Comparison of ENCODE assay signal across 17 cellular contexts in genomic region chr5:154721476-154722058, GRCh38. TPM values are rescaled to one million over a fixed set of nuclear protein-coding genes. Genes with fewer than 3 reads are reported as not detected.
DNase-seq lines count a peak whose midpoint lies in the region; ATAC-seq and TF ChIP-seq lines count a peak whose summit lies in the region.
"Had no signal": no experiment of that assay in that cellular context is flagged by ENCODE, and none has a peak within 500 bp of the region (broad histone marks: within the 10 kb centered on the region; RNA-seq: fewer than 3 reads in every experiment).

No MANE protein-coding gene starts in this region.

- peak overlapping the region; percentile 20 for H2BK15ac ChIP-seq in neuronal stem cell (ENCODE audit: low read length)

- H3K27ac ChIP-seq in iPS-18a (ENCODE audit: low read length) (no peak overlapping the region), neuronal stem cell (replicated peaks; ENCODE audit: low read length) (no peak overlapping the region), upper lobe of right lung (no peak overlapping the region)
- H3K27ac ChIP-seq: 22Rv1, PC-9, SJSA1 had no signal

- peak overlapping the region; percentile 12 for H3K27ac Mint-ChIP-seq in activated naive CD8-positive, alpha-beta T cell treated with anti-CD3 and anti-CD28 coated beads, Interleukin-2, amount 50 U/mL, for 24 hours
- H3K27ac Mint-ChIP-seq in activated naive CD8-positive, alpha-beta T cell treated with anti-CD3 and anti-CD28 coated beads for 36 hours = no peak overlapping the region
- H3K27ac Mint-ChIP-seq in T-helper 17 cell = peak overlapping the region; percentile 32
- H3K27ac Mint-ChIP-seq: B cell; CD4-positive, alpha-beta T cell had no signal

- H2BK5ac ChIP-seq in neuronal stem cell (ENCODE audit: low read length) = no peak overlapping the region

- H3K36me3 ChIP-seq in iPS-18a (ENCODE audit: control insufficient read depth, low read depth, low read length) = no peaks in the 10 kb centered on the region
- H3K36me3 ChIP-seq in neuronal stem cell (replicated peaks in 1 of 2; ENCODE audit: control insufficient read depth in 2 of 2, insufficient read depth in 2 of 2, low read length in 2 of 2) = no peaks in the 10 kb centered on the region
- no peaks in the 10 kb centered on the region for H3K36me3 ChIP-seq in upper lobe of right lung
- H3K36me3 ChIP-seq: SJSA1 had no signal

- H3K27me3 ChIP-seq in iPS-18a (ENCODE audit: control insufficient read depth, insufficient read depth, low read length) = no peaks in the 10 kb centered on the region
- peaks cover 0 to 5% (median 0%) of the 10 kb centered on the region in 3 experiments for H3K27me3 ChIP-seq in neuronal stem cell (ENCODE audit: control insufficient read depth in 3 of 3, insufficient read depth in 3 of 3, low read depth in 1 of 3, low read length in 3 of 3)
- H3K27me3 ChIP-seq in upper lobe of right lung = no peaks in the 10 kb centered on the region
- H3K27me3 ChIP-seq: SJSA1 had no signal

- no peak overlapping the region for H3K4me3 Mint-ChIP-seq in activated naive CD8-positive, alpha-beta T cell treated with anti-CD3 and anti-CD28 coated beads, Interleukin-2, amount 50 U/mL, for 24 hours
- H3K4me3 Mint-ChIP-seq in activated naive CD8-positive, alpha-beta T cell treated with anti-CD3 and anti-CD28 coated beads for 36 hours = no peak overlapping the region
- H3K4me3 Mint-ChIP-seq in T-helper 17 cell = no peak overlapping the region
- H3K4me3 Mint-ChIP-seq: B cell; CD4-positive, alpha-beta T cell had no signal

- H2BK12ac ChIP-seq in neuronal stem cell (ENCODE audit: low read length) = no peak overlapping the region

- no peak for DNase-seq in activated naive CD8-positive, alpha-beta T cell treated with anti-CD3 and anti-CD28 coated beads, Interleukin-2, amount 50 U/mL, for 24 hours
- no peak for DNase-seq in activated naive CD8-positive, alpha-beta T cell treated with anti-CD3 and anti-CD28 coated beads for 36 hours
- no peak for DNase-seq in T-helper 17 cell
- DNase-seq in neuronal stem cell (ENCODE audit: low spot score) = no peak
- DNase-seq in putamen (ENCODE audit: low spot score) = no peak
- DNase-seq in activated CD8-positive, alpha-beta memory T cell treated with anti-CD3 and anti-CD28 coated beads, Interleukin-2, amount 50 U/mL, for 48 hours = no peak
- DNase-seq in upper lobe of right lung = no peak
- DNase-seq: CD4-positive, alpha-beta T cell; NCI-H187 treated with DMSO at 0.1 percent for 48 hours; NCI-H2171 treated with DMSO at 0.1 percent for 48 hours; NCI-H446 treated with DMSO at 0.1 percent for 48 hours; NCI-H82; PC-9 had no signal

- no peak overlapping the region for H3K4ac ChIP-seq in neuronal stem cell (ENCODE audit: low read length)

- H3K9ac ChIP-seq in iPS-18a (ENCODE audit: low read length) (no peak overlapping the region), neuronal stem cell (ENCODE audit: low read depth, low read length, poor library complexity) (no peak overlapping the region)

- H4K8ac ChIP-seq in neuronal stem cell (ENCODE audit: low read depth, low read length) = no peak overlapping the region

- WGBS in neuronal stem cell (ENCODE audit: extremely low coverage in 2 of 2, insufficient read length in 2 of 2, insufficient replicate concordance in 1 of 2), 2 donors = no CpG with 5 or more reads among the region's 5 CpGs

- intact Hi-C loops in upper lobe of right lung (cut with DNase I) = no loop called here

- H3K9me3 ChIP-seq in T-helper 17 cell (ENCODE audit: control insufficient read depth, low read length, poor library complexity, severe bottlenecking) (no peaks in the 10 kb centered on the region), iPS-18a (ENCODE audit: control insufficient read depth, low read depth, low read length) (no peaks in the 10 kb centered on the region), neuronal stem cell (replicated peaks in 1 of 2; ENCODE audit: control insufficient read depth in 2 of 2, insufficient read depth in 1 of 2, low read depth in 1 of 2, low read length in 2 of 2) (no peaks in the 10 kb centered on the region), upper lobe of right lung (no peaks in the 10 kb centered on the region)
- H3K9me3 ChIP-seq: SJSA1 had no signal

- H2AFZ ChIP-seq in neuronal stem cell (ENCODE audit: low read length) = peak overlapping the region; percentile 51
- H2AFZ ChIP-seq: PC-9 had no signal

- H3K36me3 Mint-ChIP-seq in activated naive CD8-positive, alpha-beta T cell treated with anti-CD3 and anti-CD28 coated beads, Interleukin-2, amount 50 U/mL, for 24 hours (ENCODE audit: low read depth) = no peaks in the 10 kb centered on the region
- H3K36me3 Mint-ChIP-seq in activated naive CD8-positive, alpha-beta T cell treated with anti-CD3 and anti-CD28 coated beads for 36 hours = no peaks in the 10 kb centered on the region
- H3K36me3 Mint-ChIP-seq in T-helper 17 cell (ENCODE audit: low read depth) = no peaks in the 10 kb centered on the region

- H4K91ac ChIP-seq in neuronal stem cell (ENCODE audit: low read depth, low read length, poor library complexity) = no peak overlapping the region

- H3K9me3 Mint-ChIP-seq in activated naive CD8-positive, alpha-beta T cell treated with anti-CD3 and anti-CD28 coated beads, Interleukin-2, amount 50 U/mL, for 24 hours = no peaks in the 10 kb centered on the region
- no peaks in the 10 kb centered on the region for H3K9me3 Mint-ChIP-seq in activated naive CD8-positive, alpha-beta T cell treated with anti-CD3 and anti-CD28 coated beads for 36 hours
- H3K9me3 Mint-ChIP-seq: CD4-positive, alpha-beta T cell had no signal

- H3K4me3 ChIP-seq in iPS-18a (ENCODE audit: low read length) (peak overlapping the region; percentile 28), neuronal stem cell (ENCODE audit: low read length in 2 of 2) (no peak overlapping the region), upper lobe of right lung (no peak overlapping the region)
- H3K4me3 ChIP-seq: PC-9, SJSA1 had no signal

- H3K4me1 Mint-ChIP-seq in activated naive CD8-positive, alpha-beta T cell treated with anti-CD3 and anti-CD28 coated beads, Interleukin-2, amount 50 U/mL, for 24 hours = no peaks in the 10 kb centered on the region
- no peaks in the 10 kb centered on the region for H3K4me1 Mint-ChIP-seq in activated naive CD8-positive, alpha-beta T cell treated with anti-CD3 and anti-CD28 coated beads for 36 hours
- no peaks in the 10 kb centered on the region for H3K4me1 Mint-ChIP-seq in T-helper 17 cell
- H3K4me1 Mint-ChIP-seq: B cell had no signal

- no peak overlapping the region for H3K4me2 ChIP-seq in neuronal stem cell (ENCODE audit: insufficient read depth, low read length, poor library complexity, severe bottlenecking)
- H3K4me2 ChIP-seq: PC-9 had no signal

- H3K4me1 ChIP-seq in iPS-18a (ENCODE audit: control insufficient read depth, low read depth, low read length) (peaks cover 25% of the 10 kb centered on the region), neuronal stem cell (ENCODE audit: control insufficient read depth in 2 of 2, insufficient read depth in 1 of 2, low read depth in 1 of 2, low read length in 2 of 2) (peaks cover 0 to 11% of the 10 kb centered on the region in 2 donors), upper lobe of right lung (no peaks in the 10 kb centered on the region)
- H3K4me1 ChIP-seq: SJSA1 had no signal

- no peak overlapping the region for H2BK120ac ChIP-seq in neuronal stem cell (ENCODE audit: low read depth, low read length)

- no peaks in the 10 kb centered on the region for H3K79me1 ChIP-seq in neuronal stem cell (ENCODE audit: low read depth, low read length)

- TF ChIP-seq CTCF in upper lobe of right lung (IDR thresholded peaks at IDR 0.05) = no peak

- H3K18ac ChIP-seq in neuronal stem cell (ENCODE audit: low read length) = peak overlapping the region; percentile 68

- H3K23ac ChIP-seq in neuronal stem cell (ENCODE audit: low read depth, low read length, poor library complexity) = no peak overlapping the region

- no peaks in the 10 kb centered on the region for H3K27me3 Mint-ChIP-seq in activated naive CD8-positive, alpha-beta T cell treated with anti-CD3 and anti-CD28 coated beads, Interleukin-2, amount 50 U/mL, for 24 hours
- H3K27me3 Mint-ChIP-seq in activated naive CD8-positive, alpha-beta T cell treated with anti-CD3 and anti-CD28 coated beads for 36 hours = no peaks in the 10 kb centered on the region
- peaks cover 12% of the 10 kb centered on the region for H3K27me3 Mint-ChIP-seq in T-helper 17 cell
- H3K27me3 Mint-ChIP-seq: B cell; CD4-positive, alpha-beta T cell had no signal

- ATAC-seq in activated naive CD8-positive, alpha-beta T cell treated with anti-CD3 and anti-CD28 coated beads, Interleukin-2, amount 50 U/mL, for 24 hours = no peak
- ATAC-seq in T-helper 17 cell = no peak
- no peak for ATAC-seq in upper lobe of right lung

- no peak overlapping the region for H2AK5ac ChIP-seq in neuronal stem cell (ENCODE audit: low read depth, low read length)

- H3K14ac ChIP-seq in neuronal stem cell (ENCODE audit: low read length) = no peak overlapping the region

RNA-seq across cellular contexts. Expression of gene LARP1, which starts 33.6 kb away (rescaled TPM):
- total RNA-seq in activated naive CD8-positive, alpha-beta T cell treated with anti-CD3 and anti-CD28 coated beads for 36 hours = 100 to 1,000 TPM; 285 to 292 TPM
- total RNA-seq in T-helper 17 cell = 100 to 1,000 TPM; 121 to 125 TPM
- 96.5 TPM for polyA plus RNA-seq in neuronal stem cell (2013, experiment 1 of 2)
- polyA plus RNA-seq in neuronal stem cell (2013, experiment 2 of 2) = 92.3 TPM
- total RNA-seq in upper lobe of right lung = 151 TPM
